ENCODE assay signal across 8 cellular contexts in genomic region chr6:7051780-7052440, GRCh38. TPM values are rescaled to one million over a fixed set of nuclear protein-coding genes. Genes with fewer than 3 reads are reported as not detected.
DNase-seq lines count a peak whose midpoint lies in the region; ATAC-seq and TF ChIP-seq lines count a peak whose summit lies in the region.

No MANE protein-coding gene starts in this region.

- DNase-seq in CD1c-positive myeloid dendritic cell (ENCODE audit: extremely low spot score) (peak; percentile 39), NAMALWA (ENCODE audit: low spot score) (peak; percentile 47), endothelial cell (ENCODE audit: low spot score) (peak; percentile 54), testis (peak; percentile 69), cerebellum (ENCODE audit: low spot score) (no peak)
- DNase-seq in activated CD4-positive, alpha-beta memory T cell treated with anti-CD3 and anti-CD28 coated beads for 36 hours, result peak; percentile 59

- H3K9me3 ChIP-seq in mucosa of stomach (ENCODE audit: control insufficient read depth, low read length) (no peaks in the 10 kb centered on the region), testis (no peaks in the 10 kb centered on the region)

- H3K4me3 ChIP-seq in mucosa of stomach (ENCODE audit: low read length), result peak overlapping the region; percentile 54
- peak overlapping the region; percentile 54 to 80 for H3K4me3 ChIP-seq in testis

- H3K4me3 Mint-ChIP-seq in activated CD4-positive, alpha-beta memory T cell treated with anti-CD3 and anti-CD28 coated beads for 36 hours, result peak overlapping the region; percentile 49
- H3K4me3 Mint-ChIP-seq in endothelial cell (ENCODE audit: unreplicated experiment), result no peak overlapping the region

- no peaks in the 10 kb centered on the region for H3K9me3 Mint-ChIP-seq in activated CD4-positive, alpha-beta memory T cell treated with anti-CD3 and anti-CD28 coated beads for 36 hours
- no peaks in the 10 kb centered on the region for H3K9me3 Mint-ChIP-seq in endothelial cell (ENCODE audit: unreplicated experiment)

- H3K36me3 ChIP-seq in mucosa of stomach (ENCODE audit: control insufficient read depth, insufficient read depth, low read length) (no peaks in the 10 kb centered on the region), testis (ENCODE audit: low read depth, missing control alignments) (no peaks in the 10 kb centered on the region)

- H3K36me3 Mint-ChIP-seq in activated CD4-positive, alpha-beta memory T cell treated with anti-CD3 and anti-CD28 coated beads for 36 hours, result no peaks in the 10 kb centered on the region
- peaks cover 3% of the 10 kb centered on the region for H3K36me3 Mint-ChIP-seq in endothelial cell (ENCODE audit: low read depth, unreplicated experiment)

- H3K9ac ChIP-seq in mucosa of stomach (ENCODE audit: low read length), result peak overlapping the region; percentile 87

- H3K27me3 ChIP-seq in mucosa of stomach (ENCODE audit: control insufficient read depth, insufficient read depth, low read length) (no peaks in the 10 kb centered on the region), testis (no peaks in the 10 kb centered on the region)

- H3K4me1 ChIP-seq in mucosa of stomach (ENCODE audit: control insufficient read depth, insufficient read depth, low read length) (peaks cover 29% of the 10 kb centered on the region), testis (peaks cover 9% of the 10 kb centered on the region)

- TF ChIP-seq POLR2A in testis (IDR thresholded peaks at IDR 0.05), result no peak

- 0 to 4% methylated on average over 10 to 57 of the region's 58 CpGs for WGBS in testis, 2 donors

- H3K27me3 Mint-ChIP-seq in activated CD4-positive, alpha-beta memory T cell treated with anti-CD3 and anti-CD28 coated beads for 36 hours, result peaks cover 9% of the 10 kb centered on the region
- H3K27me3 Mint-ChIP-seq in endothelial cell (ENCODE audit: unreplicated experiment), result peaks cover 8% of the 10 kb centered on the region

- peak; percentile 66 for ATAC-seq in GM21390 (IDR thresholded peaks at IDR 0.05; ENCODE audit: unreplicated experiment)

- no peak overlapping the region for H3K27ac Mint-ChIP-seq in activated CD4-positive, alpha-beta memory T cell treated with anti-CD3 and anti-CD28 coated beads for 36 hours
- no peak overlapping the region for H3K27ac Mint-ChIP-seq in endothelial cell (ENCODE audit: unreplicated experiment)

- H3K4me1 Mint-ChIP-seq in activated CD4-positive, alpha-beta memory T cell treated with anti-CD3 and anti-CD28 coated beads for 36 hours (ENCODE audit: low read depth), result peaks cover 13% of the 10 kb centered on the region
- peaks cover 5% of the 10 kb centered on the region for H3K4me1 Mint-ChIP-seq in endothelial cell (ENCODE audit: unreplicated experiment)

- peak overlapping the region; percentile 86 to 90 for H3K27ac ChIP-seq in testis

- no peak for TF ChIP-seq CTCF in endothelial cell (IDR thresholded peaks at IDR 0.05; ENCODE audit: unreplicated experiment)
- no peak for TF ChIP-seq CTCF in testis (IDR thresholded peaks at IDR 0.05)

- POLR2A ChIA-PET in activated CD4-positive, alpha-beta memory T cell treated with anti-CD3 and anti-CD28 coated beads for 36 hours (lab: Charles Lee), result no interaction called here

- intact Hi-C loops in activated CD4-positive, alpha-beta memory T cell treated with anti-CD3 and anti-CD28 coated beads for 36 hours (cut with micrococcal nuclease), result loop anchor here (2.0 kb wide), 2 partner anchors 23 to 55 kb away; partner anchors contain the start of gene RREB1
- intact Hi-C loops in testis (cut with DNase I; ENCODE audit: low total_unique reads), result no loop called here

- CTCF ChIA-PET in activated CD4-positive, alpha-beta memory T cell treated with anti-CD3 and anti-CD28 coated beads for 36 hours (lab: Charles Lee), result no interaction called here

RNA-seq across cellular contexts. Expression of gene RREB1, which starts 55.9 kb away (rescaled TPM):
- total RNA-seq in activated CD4-positive, alpha-beta memory T cell treated with anti-CD3 and anti-CD28 coated beads for 36 hours, result 10 to 100 TPM; 13.0 to 13.5 TPM
- total RNA-seq in endothelial cell (ENCODE audit: unreplicated experiment) (57.6 TPM), testis (10 to 100 TPM; 75.0 to 79.2 TPM), cerebellum (7.6 TPM)
- 30.0 TPM for polyA plus RNA-seq in testis (ENCODE audit: insufficient read depth, low read depth, low replicate concordance)
